In the genomic region with DNA sequence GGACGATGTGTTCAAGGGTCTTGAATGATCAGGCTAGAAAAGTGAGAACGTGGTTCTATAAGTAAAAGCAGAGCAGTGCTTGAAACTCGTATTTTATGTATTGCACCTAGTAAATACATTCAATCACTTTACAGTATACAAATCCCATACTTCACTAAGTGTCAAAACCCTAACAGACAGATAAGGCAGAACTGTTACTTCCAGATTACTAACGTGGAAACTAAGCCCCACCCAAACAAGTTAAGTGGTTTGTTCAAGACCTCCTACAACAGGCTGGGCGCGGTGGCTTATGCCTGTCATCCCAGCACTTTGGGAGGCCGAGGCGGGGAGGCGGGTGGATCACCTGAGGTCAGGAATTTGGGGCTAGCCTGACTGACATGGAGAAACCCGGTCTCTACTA, we compare ENCODE assay signal across 15 cellular contexts. TPM values are rescaled to one million over a fixed set of nuclear protein-coding genes. Genes with fewer than 3 reads are reported as not detected.
DNase-seq lines count a peak whose midpoint lies in the region; ATAC-seq and TF ChIP-seq lines count a peak whose summit lies in the region.
"Had no signal": no experiment of that assay in that cellular context is flagged by ENCODE, and none has a peak within 500 bp of the region (broad histone marks: within the 10 kb centered on the region; RNA-seq: fewer than 3 reads in every experiment).

No MANE protein-coding gene starts in this region.

- no peak for DNase-seq in activated T-cell treated with anti-CD3 and anti-CD28 coated beads, Interleukin-2, amount 50 U/mL, for 24 hours
- DNase-seq in activated T-cell treated with anti-CD3 and anti-CD28 coated beads for 4 hours (no peak), OCI-M1 (lab: John Stamatoyannopoulos, UW) (peak; percentile 15), progenitor cell of endocrine pancreas (ENCODE audit: low spot score, unreplicated experiment) (no peak), BE2C (no peak), foreskin melanocyte (no peak)
- DNase-seq: amniotic stem cell; dermis blood vessel endothelial cell; KG1; stimulated activated CD4-positive, alpha-beta T cell treated with anti-CD3 and anti-CD28 coated beads, Interleukin-1b, Interleukin-23, amount 100 ng/mL, for 48 hours; SW 1271; uterus had no signal

- peaks cover 41% of the 10 kb centered on the region for H3K36me3 Mint-ChIP-seq in activated T-cell treated with anti-CD3 and anti-CD28 coated beads, Interleukin-2, amount 50 U/mL, for 24 hours (ENCODE audit: low read depth)
- H3K36me3 Mint-ChIP-seq in brain (peaks cover 33% of the 10 kb centered on the region), progenitor cell of endocrine pancreas (ENCODE audit: insufficient read depth) (peaks cover 6% of the 10 kb centered on the region)

- H3K9me3 ChIP-seq in BE2C = no peaks in the 10 kb centered on the region
- H3K9me3 ChIP-seq: uterus had no signal

- peaks cover 42% of the 10 kb centered on the region for H3K4me1 Mint-ChIP-seq in activated T-cell treated with anti-CD3 and anti-CD28 coated beads, Interleukin-2, amount 50 U/mL, for 24 hours (ENCODE audit: low read depth)
- H3K4me1 Mint-ChIP-seq in brain (peaks cover 61% of the 10 kb centered on the region), progenitor cell of endocrine pancreas (ENCODE audit: low read depth) (peaks cover 49% of the 10 kb centered on the region)

- H3K27me3 Mint-ChIP-seq in activated T-cell treated with anti-CD3 and anti-CD28 coated beads, Interleukin-2, amount 50 U/mL, for 24 hours = no peaks in the 10 kb centered on the region
- H3K27me3 Mint-ChIP-seq in brain (peaks cover 5% of the 10 kb centered on the region), progenitor cell of endocrine pancreas (no peaks in the 10 kb centered on the region)

- no peaks in the 10 kb centered on the region for H3K27me3 ChIP-seq in BE2C
- H3K27me3 ChIP-seq: uterus had no signal

- peak overlapping the region; percentile 93 for H3K4me3 Mint-ChIP-seq in activated T-cell treated with anti-CD3 and anti-CD28 coated beads, Interleukin-2, amount 50 U/mL, for 24 hours
- peak overlapping the region in 3 of 5 experiments; percentile 8 to 97 (median 93) for H3K4me3 Mint-ChIP-seq in brain
- H3K4me3 Mint-ChIP-seq in progenitor cell of endocrine pancreas (ENCODE audit: low read depth) = no peak overlapping the region

- no peak overlapping the region for H3K4me3 ChIP-seq in BE2C (ENCODE audit: low read depth, low read length)

- H3K27ac Mint-ChIP-seq in activated T-cell treated with anti-CD3 and anti-CD28 coated beads, Interleukin-2, amount 50 U/mL, for 24 hours = peak overlapping the region; percentile 100
- H3K27ac Mint-ChIP-seq in brain (peak overlapping the region in 3 of 5 experiments; percentile 92 to 99 (median 99)), progenitor cell of endocrine pancreas (peak overlapping the region; percentile 100)

- H3K36me3 ChIP-seq in BE2C = peaks cover 31% of the 10 kb centered on the region
- H3K36me3 ChIP-seq: uterus had no signal

- no peak for ATAC-seq in GM18873 (IDR thresholded peaks at IDR 0.05; ENCODE audit: low FRiP score, unreplicated experiment)

- no peak for TF ChIP-seq CTCF in brain (conservative IDR thresholded peaks at IDR 0.05)
- no peak for TF ChIP-seq CTCF in progenitor cell of endocrine pancreas (IDR thresholded peaks at IDR 0.05; ENCODE audit: unreplicated experiment)
- TF ChIP-seq CTCF in BE2C (IDR thresholded peaks at IDR 0.05; ENCODE audit: low read depth, low read length) = no peak

- peaks cover 4% of the 10 kb centered on the region; the same call in 1 of the 2 replicates for H3K4me1 ChIP-seq in BE2C
- H3K4me1 ChIP-seq: uterus had no signal

- H3K9me3 Mint-ChIP-seq in activated T-cell treated with anti-CD3 and anti-CD28 coated beads, Interleukin-2, amount 50 U/mL, for 24 hours = no peaks in the 10 kb centered on the region
- H3K9me3 Mint-ChIP-seq in brain (no peaks in the 10 kb centered on the region), progenitor cell of endocrine pancreas (ENCODE audit: low read depth) (no peaks in the 10 kb centered on the region)

RNA-seq across cellular contexts. Expression of gene MYO1G, which starts 9.2 kb away (rescaled TPM):
- 0.17 TPM for polyA plus RNA-seq in brain (ENCODE audit: insufficient read depth, low read depth, low replicate concordance)
- total RNA-seq in progenitor cell of endocrine pancreas = 0.53 and 0.67 TPM in 2 replicates
- polyA plus RNA-seq in BE2C (2012; ENCODE audit: insufficient read depth, insufficient read length, low read depth) = not detected
- polyA plus RNA-seq: AG04450 had no signal

RNA-seq across cellular contexts. Expression of gene CCM2, which starts 12.0 kb away (rescaled TPM):
- 75.0 TPM for polyA plus RNA-seq in brain (ENCODE audit: insufficient read depth, low read depth, low replicate concordance)
- 42.2 and 43.0 TPM in 2 replicates for total RNA-seq in progenitor cell of endocrine pancreas
- 42.7 TPM for polyA plus RNA-seq in BE2C (2012; ENCODE audit: insufficient read depth, insufficient read length, low read depth)
